Comparison of ENCODE assay signal across 16 cellular contexts in the genomic region with DNA sequence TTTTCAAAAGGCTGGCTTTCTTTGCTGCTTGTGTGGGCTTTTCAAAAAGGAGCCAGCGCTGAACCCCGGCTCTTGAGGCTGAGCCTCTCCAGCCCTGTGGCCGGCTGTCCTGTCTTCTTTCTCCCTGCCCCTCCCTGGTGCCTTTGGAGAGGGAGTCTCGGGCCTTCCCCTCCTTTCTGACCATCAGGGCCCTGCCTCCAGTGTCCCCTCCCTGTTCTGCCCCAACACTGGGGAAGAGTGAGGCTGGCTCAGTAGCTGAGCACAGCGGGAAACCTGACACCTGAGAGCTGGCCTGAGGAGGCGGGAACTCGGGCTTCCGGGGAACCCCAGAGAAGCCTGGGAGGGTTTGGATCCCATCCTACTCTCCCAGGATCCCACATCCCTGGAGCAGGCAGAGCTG.
DNase-seq lines count a peak whose midpoint lies in the region; ATAC-seq and TF ChIP-seq lines count a peak whose summit lies in the region.
"Had no signal": no experiment of that assay in that cellular context is flagged by ENCODE, and none has a peak within 500 bp of the region (broad histone marks: within the 10 kb centered on the region; RNA-seq: fewer than 3 reads in every experiment).

No MANE protein-coding gene starts in this region.

- DNase-seq in left ventricle myocardium superior (no peak), left ventricle myocardium inferior (no peak), NT2/D1 (ENCODE audit: low read depth, low spot score) (no peak), kidney tubule cell (ENCODE audit: low spot score) (peak; percentile 6), aorta (no peak), foreskin fibroblast (no peak)
- no peak for DNase-seq in activated naive CD8-positive, alpha-beta T cell treated with anti-CD3 and anti-CD28 coated beads, Interleukin-2, amount 50 U/mL, for 24 hours
- DNase-seq: activated T-cell treated with anti-CD3 and anti-CD28 coated beads for 4 hours; brain microvascular endothelial cell; effector CD8-positive, alpha-beta T cell; nucleus accumbens; small intestine had no signal

- peaks cover 14% of the 10 kb centered on the region for H3K4me1 ChIP-seq in left ventricle myocardium inferior
- H3K4me1 ChIP-seq in NT2/D1 (ENCODE audit: insufficient read depth, insufficient read length) = peaks cover 13% of the 10 kb centered on the region
- no peaks in the 10 kb centered on the region for H3K4me1 ChIP-seq in aorta (ENCODE audit: control insufficient read depth in 1 of 2, insufficient read depth in 2 of 2, low read length in 2 of 2)

- H3K4me1 Mint-ChIP-seq in activated naive CD8-positive, alpha-beta T cell treated with anti-CD3 and anti-CD28 coated beads, Interleukin-2, amount 50 U/mL, for 24 hours = peaks cover 2% of the 10 kb centered on the region
- H3K4me1 Mint-ChIP-seq: activated naive CD4-positive, alpha-beta T cell treated with anti-CD3 and anti-CD28 coated beads, Interleukin-2, amount 50 U/mL, for 24 hours; IgD-negative memory B cell; stimulated activated effector memory CD8-positive, alpha-beta T cell treated with anti-CD3 and anti-CD28 coated beads, Interleukin-12 subunit alpha, Interleukin-12 subunit beta, amount 100 ng/mL, for 72 hours had no signal

- no peak overlapping the region for H3K4me3 ChIP-seq in left ventricle myocardium inferior
- H3K4me3 ChIP-seq in NT2/D1 (ENCODE audit: insufficient read length, low read depth) = no peak overlapping the region
- H3K4me3 ChIP-seq in aorta (ENCODE audit: low read length in 2 of 2) = no peak overlapping the region
- no peak overlapping the region for H3K4me3 ChIP-seq in foreskin fibroblast (ENCODE audit: low read depth in 1 of 2, low read length in 2 of 2)

- no peak overlapping the region for H3K27ac ChIP-seq in left ventricle myocardium inferior (replicated peaks)
- H3K27ac ChIP-seq in aorta (ENCODE audit: low read depth in 1 of 2, low read length in 2 of 2) = no peak overlapping the region
- H3K27ac ChIP-seq: brain microvascular endothelial cell had no signal

- H3K36me3 ChIP-seq in left ventricle myocardium inferior = no peaks in the 10 kb centered on the region
- H3K36me3 ChIP-seq in NT2/D1 (ENCODE audit: insufficient read depth, insufficient read length, low read length) = no peaks in the 10 kb centered on the region
- no peaks in the 10 kb centered on the region for H3K36me3 ChIP-seq in aorta (ENCODE audit: control insufficient read depth in 1 of 2, insufficient read depth in 2 of 2, low read length in 1 of 2)
- H3K36me3 ChIP-seq: brain microvascular endothelial cell had no signal

- no peak overlapping the region for H3K27ac Mint-ChIP-seq in activated naive CD8-positive, alpha-beta T cell treated with anti-CD3 and anti-CD28 coated beads, Interleukin-2, amount 50 U/mL, for 24 hours
- H3K27ac Mint-ChIP-seq: activated naive CD4-positive, alpha-beta T cell treated with anti-CD3 and anti-CD28 coated beads, Interleukin-2, amount 50 U/mL, for 24 hours; IgD-negative memory B cell had no signal

- H3K9me3 ChIP-seq in left ventricle myocardium inferior (replicated peaks) (no peaks in the 10 kb centered on the region), NT2/D1 (ENCODE audit: insufficient read depth, low read length) (no peaks in the 10 kb centered on the region), aorta (ENCODE audit: control insufficient read depth, low read length) (no peaks in the 10 kb centered on the region)

- no peaks in the 10 kb centered on the region for H3K27me3 ChIP-seq in left ventricle myocardium inferior (ENCODE audit: low read depth)
- no peaks in the 10 kb centered on the region for H3K27me3 ChIP-seq in NT2/D1 (ENCODE audit: insufficient read depth, insufficient read length)
- H3K27me3 ChIP-seq in aorta (ENCODE audit: control insufficient read depth in 1 of 2, insufficient read depth in 2 of 2, low read length in 1 of 2) = no peaks in the 10 kb centered on the region
- H3K27me3 ChIP-seq: brain microvascular endothelial cell had no signal

- H3K36me3 Mint-ChIP-seq in activated naive CD8-positive, alpha-beta T cell treated with anti-CD3 and anti-CD28 coated beads, Interleukin-2, amount 50 U/mL, for 24 hours (ENCODE audit: low read depth) = no peaks in the 10 kb centered on the region
- H3K36me3 Mint-ChIP-seq: activated naive CD4-positive, alpha-beta T cell treated with anti-CD3 and anti-CD28 coated beads, Interleukin-2, amount 50 U/mL, for 24 hours; IgD-negative memory B cell; stimulated activated effector memory CD8-positive, alpha-beta T cell treated with anti-CD3 and anti-CD28 coated beads, Interleukin-12 subunit alpha, Interleukin-12 subunit beta, amount 100 ng/mL, for 72 hours had no signal

- no peaks in the 10 kb centered on the region for H3K9me3 Mint-ChIP-seq in activated naive CD8-positive, alpha-beta T cell treated with anti-CD3 and anti-CD28 coated beads, Interleukin-2, amount 50 U/mL, for 24 hours
- H3K9me3 Mint-ChIP-seq: activated naive CD4-positive, alpha-beta T cell treated with anti-CD3 and anti-CD28 coated beads, Interleukin-2, amount 50 U/mL, for 24 hours; IgD-negative memory B cell; stimulated activated effector memory CD8-positive, alpha-beta T cell treated with anti-CD3 and anti-CD28 coated beads, Interleukin-12 subunit alpha, Interleukin-12 subunit beta, amount 100 ng/mL, for 72 hours had no signal

- ATAC-seq in left ventricle myocardium superior (peak; percentile 10), aorta (ENCODE audit: low FRiP score) (peak; percentile 17), GM21825 (IDR thresholded peaks at IDR 0.05; ENCODE audit: unreplicated experiment) (no peak)
- ATAC-seq in activated naive CD8-positive, alpha-beta T cell treated with anti-CD3 and anti-CD28 coated beads, Interleukin-2, amount 50 U/mL, for 24 hours = no peak
- ATAC-seq: stimulated activated effector memory CD8-positive, alpha-beta T cell treated with anti-CD3 and anti-CD28 coated beads, Interleukin-12 subunit alpha, Interleukin-12 subunit beta, amount 100 ng/mL, for 72 hours had no signal

- intact Hi-C loops in left ventricle myocardium superior (cut with micrococcal nuclease) = no loop called here
- intact Hi-C loops in left ventricle myocardium inferior (cut with micrococcal nuclease) = no loop called here
- intact Hi-C loops in aorta (cut with DNase I) = no loop called here

- no peaks in the 10 kb centered on the region for H3K27me3 Mint-ChIP-seq in activated naive CD8-positive, alpha-beta T cell treated with anti-CD3 and anti-CD28 coated beads, Interleukin-2, amount 50 U/mL, for 24 hours
- H3K27me3 Mint-ChIP-seq: activated naive CD4-positive, alpha-beta T cell treated with anti-CD3 and anti-CD28 coated beads, Interleukin-2, amount 50 U/mL, for 24 hours; IgD-negative memory B cell had no signal

- TF ChIP-seq CTCF in left ventricle myocardium inferior (IDR thresholded peaks at IDR 0.05; ENCODE audit: borderline replicate concordance) (no peak), foreskin fibroblast (IDR thresholded peaks at IDR 0.05; ENCODE audit: low read depth, low read length) (no peak)

- 61 to 69% methylated on average over 8 of the region's 8 CpGs for WGBS in aorta, 2 donors

- H3K9ac ChIP-seq in NT2/D1 (ENCODE audit: insufficient read length, low read depth) = peak overlapping the region; percentile 64

- H3K4me3 Mint-ChIP-seq in activated naive CD8-positive, alpha-beta T cell treated with anti-CD3 and anti-CD28 coated beads, Interleukin-2, amount 50 U/mL, for 24 hours = no peak overlapping the region
- H3K4me3 Mint-ChIP-seq: activated naive CD4-positive, alpha-beta T cell treated with anti-CD3 and anti-CD28 coated beads, Interleukin-2, amount 50 U/mL, for 24 hours; IgD-negative memory B cell; stimulated activated effector memory CD8-positive, alpha-beta T cell treated with anti-CD3 and anti-CD28 coated beads, Interleukin-12 subunit alpha, Interleukin-12 subunit beta, amount 100 ng/mL, for 72 hours had no signal

Comparison
In these comparisons a context has a peak if more than half of its experiments do, and no peak if none do; other contexts are left out.
1. ATAC-seq: peak in left ventricle myocardium superior (single experiment) and aorta (single experiment); none in activated naive CD8-positive, alpha-beta T cell treated with anti-CD3 and anti-CD28 coated beads, Interleukin-2, amount 50 U/mL, for 24 hours (single experiment) and GM21825 (single experiment).